In the genomic region with DNA sequence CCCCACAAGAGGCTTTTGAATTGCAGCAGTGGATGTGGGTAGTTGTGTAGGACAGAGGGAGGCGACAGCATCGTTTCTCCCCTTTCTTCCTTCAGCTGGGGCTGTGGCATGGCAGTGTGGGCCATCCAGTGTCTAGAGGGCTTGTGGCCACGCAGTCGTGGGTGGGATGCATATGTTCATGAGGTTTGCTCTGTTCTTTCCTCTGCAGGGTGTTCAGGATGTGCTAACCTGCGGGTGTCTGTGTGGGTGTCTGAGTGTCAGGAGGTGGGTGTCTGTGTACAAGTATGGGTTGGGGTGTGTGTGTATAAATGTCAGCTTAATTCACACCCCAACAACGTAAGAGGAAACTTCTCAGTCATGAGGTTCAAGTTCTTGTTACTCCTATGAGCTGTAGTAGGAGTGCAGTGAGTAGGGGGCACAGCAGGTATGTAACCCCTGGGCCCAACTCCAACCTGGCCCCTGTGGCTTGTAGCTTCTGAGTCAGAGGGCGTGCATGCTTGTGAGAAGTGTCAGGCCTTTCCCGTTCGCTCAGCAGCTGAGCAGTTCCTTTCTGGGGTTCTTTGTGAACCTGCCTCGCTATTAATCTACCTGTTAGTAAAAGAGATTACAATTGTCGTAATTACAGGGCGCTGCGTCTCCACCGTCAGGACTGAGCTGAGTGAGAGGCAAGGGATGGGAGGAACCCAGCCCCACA, we compare ENCODE assay signal across 9 cellular contexts. TPM values are rescaled to one million over a fixed set of nuclear protein-coding genes. Genes with fewer than 3 reads are reported as not detected.
DNase-seq lines count a peak whose midpoint lies in the region; ATAC-seq and TF ChIP-seq lines count a peak whose summit lies in the region.
"Had no signal": no experiment of that assay in that cellular context is flagged by ENCODE, and none has a peak within 500 bp of the region (broad histone marks: within the 10 kb centered on the region; RNA-seq: fewer than 3 reads in every experiment).

No MANE protein-coding gene starts in this region.

- peaks cover 37 to 92% (median 42%) of the 10 kb centered on the region in 3 donors for H3K4me1 ChIP-seq in esophagus squamous epithelium

- H3K27me3 ChIP-seq in esophagus squamous epithelium = no peaks in the 10 kb centered on the region

- TF ChIP-seq POLR2A in esophagus squamous epithelium (IDR thresholded peaks at IDR 0.05) = no peak

- no peaks in the 10 kb centered on the region for H3K9me3 ChIP-seq in esophagus squamous epithelium

- intact Hi-C loops in esophagus squamous epithelium (cut with DNase I) = no loop called here

- peaks cover 0 to 25% (median 0%) of the 10 kb centered on the region in 3 donors for H3K36me3 ChIP-seq in esophagus squamous epithelium

- ATAC-seq in GM21717 (IDR thresholded peaks at IDR 0.05; ENCODE audit: unreplicated experiment) = no peak

- DNase-seq in NCI-H1417 (lab: John Stamatoyannopoulos, UW) (peak in 2 of 3 experiments; percentile 87 to 95), esophagus squamous epithelium (lab: John Stamatoyannopoulos, UW) (no peak), NCI-H526 treated with DMSO at 0.1 percent for 48 hours (lab: John Stamatoyannopoulos, UW) (no peak), NCI-H82 treated with DMSO at 0.1 percent for 48 hours (lab: John Stamatoyannopoulos, UW; ENCODE audit: unreplicated experiment) (no peak), kidney glomerular epithelial cell (lab: John Stamatoyannopoulos, UW) (no peak)
- DNase-seq in activated CD8-positive, alpha-beta memory T cell treated with anti-CD3 and anti-CD28 coated beads for 24 hours = peak; percentile 75
- DNase-seq in stimulated activated CD8-positive, alpha-beta memory T cell treated with anti-CD3 and anti-CD28 coated beads, Interleukin-2, amount 100 ng/mL, for 1 hour (ENCODE audit: low read depth in 2 of 2) = peak; percentile 14 to 17

- H3K27ac ChIP-seq in esophagus squamous epithelium = peak overlapping the region; percentile 59 to 86 (median 72)
- H3K27ac ChIP-seq: KMS-11 had no signal

- 28 to 58% methylated on average over 4 to 13 of the region's 14 CpGs for WGBS in esophagus squamous epithelium, 2 donors

- H3K4me3 ChIP-seq in esophagus squamous epithelium = no peak overlapping the region

- TF ChIP-seq CTCF in esophagus squamous epithelium (IDR thresholded peaks at IDR 0.05) = no peak

RNA-seq across cellular contexts. Expression of a gene that starts 49.0 kb away (rescaled TPM):
- 10 to 100 TPM; 32.3 to 81.2 (median 51.6) TPM for total RNA-seq in esophagus squamous epithelium

RNA-seq across cellular contexts. Expression of a gene that starts 58.4 kb away (rescaled TPM):
- 10 to 100 TPM in 1 of 4 donors, 1 to 10 TPM in 3; 2.1 to 13.0 (median 3.9) TPM for total RNA-seq in esophagus squamous epithelium

Comparison
In these comparisons a context has a peak if more than half of its experiments do, and no peak if none do; other contexts are left out.
1. DNase-seq: peak in NCI-H1417 (2 of 3), activated CD8-positive, alpha-beta memory T cell treated with anti-CD3 and anti-CD28 coated beads for 24 hours (single experiment) and stimulated activated CD8-positive, alpha-beta memory T cell treated with anti-CD3 and anti-CD28 coated beads, Interleukin-2, amount 100 ng/mL, for 1 hour (2 of 2); none in esophagus squamous epithelium (single experiment), NCI-H526 treated with DMSO at 0.1 percent for 48 hours (single experiment), NCI-H82 treated with DMSO at 0.1 percent for 48 hours (single experiment) and kidney glomerular epithelial cell (single experiment).